In genomic region chr1:156052862-156053769, GRCh38 we compare ENCODE assay signal across 8 cellular contexts. TPM values are rescaled to one million over a fixed set of nuclear protein-coding genes. Genes with fewer than 3 reads are reported as not detected.
DNase-seq lines count a peak whose midpoint lies in the region; ATAC-seq and TF ChIP-seq lines count a peak whose summit lies in the region.

No MANE protein-coding gene starts in this region.

- DNase-seq in NCI-H1417 (lab: John Stamatoyannopoulos, UW) (peak; percentile 59 to 70 (median 68)), NCI-H1417 treated with DMSO at 0.1 percent for 48 hours (lab: John Stamatoyannopoulos, UW) (no peak), NAMALWA (ENCODE audit: low spot score) (peak; percentile 91), T-helper 17 cell (peak; percentile 52 to 69 (median 62)), hepatic stellate cell (ENCODE audit: low spot score) (peak; percentile 84), retinal pigment epithelial cell (ENCODE audit: low read depth) (no peak), NCI-H2107 (lab: John Stamatoyannopoulos, UW) (no peak)

- ATAC-seq in T-helper 17 cell = peak; percentile 40

- no peaks in the 10 kb centered on the region for H3K9me3 ChIP-seq in T-helper 17 cell (ENCODE audit: control insufficient read depth, low read length, poor library complexity, severe bottlenecking)

- peaks cover 28% of the 10 kb centered on the region for H3K4me1 Mint-ChIP-seq in T-helper 17 cell

- H3K27ac Mint-ChIP-seq in T-helper 17 cell = peak overlapping the region; percentile 83

- TF ChIP-seq CTCF in retinal pigment epithelial cell (conservative IDR thresholded peaks at IDR 0.05; ENCODE audit: low read depth, low read length) = peak; percentile 50

- peaks cover 7% of the 10 kb centered on the region for H3K36me3 Mint-ChIP-seq in T-helper 17 cell (ENCODE audit: low read depth)

- peak overlapping the region; percentile 99 for H3K4me3 Mint-ChIP-seq in T-helper 17 cell

- H3K27me3 Mint-ChIP-seq in T-helper 17 cell = no peaks in the 10 kb centered on the region

- peak overlapping the region; percentile 55 for H3K4me3 ChIP-seq in retinal pigment epithelial cell (ENCODE audit: low read length)

- H3K27ac ChIP-seq in angular gyrus (ENCODE audit: low read depth, low read length) = peak overlapping the region; percentile 83

RNA-seq across cellular contexts. Expression of gene UBQLN4, which starts 0.5 kb away (rescaled TPM):
- total RNA-seq in T-helper 17 cell = 10 to 100 TPM; 21.9 to 22.7 TPM

RNA-seq across cellular contexts. Expression of gene LAMTOR2, which starts 1.5 kb away (rescaled TPM):
- 10 to 100 TPM; 19.4 to 21.4 TPM for total RNA-seq in T-helper 17 cell

RNA-seq across cellular contexts. Expression of gene RAB25, which starts 7.8 kb away (rescaled TPM):
- total RNA-seq in T-helper 17 cell = 1 to 10 TPM; 1.4 to 1.8 TPM

RNA-seq across cellular contexts. Expression of gene MEX3A, which starts 29.1 kb away (rescaled TPM):
- not detected for total RNA-seq in T-helper 17 cell

RNA-seq across cellular contexts. Expression of gene SSR2, which starts 32.4 kb away (rescaled TPM):
- total RNA-seq in T-helper 17 cell = 100 to 1,000 TPM; 217 to 234 TPM

Comparison
In these comparisons a context has a peak if more than half of its experiments do, and no peak if none do; other contexts are left out.
1. DNase-seq: peak in NCI-H1417 (3 of 3), NAMALWA (single experiment), T-helper 17 cell (3 of 3) and hepatic stellate cell (single experiment); none in NCI-H1417 treated with DMSO at 0.1 percent for 48 hours (single experiment), retinal pigment epithelial cell (single experiment) and NCI-H2107 (single experiment).